8 cellular contexts compared by ENCODE assay signal in genomic region chr12:109844983-109845841, GRCh38. TPM values are rescaled to one million over a fixed set of nuclear protein-coding genes. Genes with fewer than 3 reads are reported as not detected.
DNase-seq lines count a peak whose midpoint lies in the region; ATAC-seq, FAIRE-seq and TF ChIP-seq lines count a peak whose summit lies in the region.

No MANE protein-coding gene starts in this region.

- TF ChIP-seq CTCF in LNCAP (IDR thresholded peaks at IDR 0.05) = peak; percentile 99
- peak; percentile 98 for TF ChIP-seq CTCF in RWPE1 (conservative IDR thresholded peaks at IDR 0.05; ENCODE audit: low read depth)
- TF ChIP-seq CTCF in omental fat pad (IDR thresholded peaks at IDR 0.05) = peak in 2 of 3 donors; percentile 80 to 84

- ATAC-seq in GM21737 (IDR thresholded peaks at IDR 0.05; ENCODE audit: unreplicated experiment) = peak; percentile 80
- ATAC-seq in omental fat pad (ENCODE audit: low FRiP score) = peak; percentile 94

- no peak for FAIRE-seq in frontal cortex (lab: Jason Lieb, UNC)

- DNase-seq in DMS53 (lab: John Stamatoyannopoulos, UW) (peak; percentile 94), RWPE1 (ENCODE audit: low spot score) (peak; percentile 95), frontal cortex (ENCODE audit: low spot score in 2 of 2) (peak; percentile 71 to 90), omental fat pad (ENCODE audit: low spot score) (peak; percentile 93), superior temporal gyrus (ENCODE audit: extremely low spot score) (peak; percentile 88)
- peak; percentile 82 for DNase-seq in activated effector memory CD4-positive, alpha-beta T cell treated with Interleukin-2 at 50 U/mL for 16 hours

- H3K27ac ChIP-seq in RWPE1 = no peak overlapping the region

- CTCF ChIA-PET in RWPE1 (lab: Yijun Ruan, JAX) = interaction anchor here (0.5 to 2.7 kb wide), 31 partner anchors 9 to 1616 kb away, joined by 3 to 61 read pairs (median 4); partner anchors contain the start of genes GLTP and TCHP

- POLR2A ChIA-PET in RWPE1 (lab: Yijun Ruan, JAX; ENCODE audit: low non-redundant PET) = no interaction called here

RNA-seq across cellular contexts. Expression of gene TRPV4, which starts 12.0 kb away (rescaled TPM):
- total RNA-seq in frontal cortex (not detected), omental fat pad (1 to 10 TPM; 1.2 to 2.4 (median 1.6) TPM)

RNA-seq across cellular contexts. Expression of gene GLTP, which starts 35.1 kb away (rescaled TPM):
- 16.3 TPM for total RNA-seq in frontal cortex
- 10 to 100 TPM; 28.5 to 42.7 (median 36.5) TPM for total RNA-seq in omental fat pad

RNA-seq across cellular contexts. Expression of gene TCHP, which starts 54.9 kb away (rescaled TPM):
- total RNA-seq in frontal cortex = 5.3 TPM
- 10 to 100 TPM in 3 of 4 donors, 1 to 10 TPM in 1; 7.0 to 30.1 (median 12.1) TPM for total RNA-seq in omental fat pad
